19 cellular contexts compared by ENCODE assay signal in genomic region chr11:116512841-116513240, GRCh38.
"Had no signal": no experiment of that assay in that cellular context is flagged by ENCODE, and none has a peak within 500 bp of the region (broad histone marks: within the 10 kb centered on the region; RNA-seq: fewer than 3 reads in every experiment).

No MANE protein-coding gene starts in this region.

- H3K36me3 ChIP-seq: MG63, SJCRH30 had no signal

- FAIRE-seq: RCC 7860 had no signal

- DNase-seq: IMR-90, Karpas-422, KG1, MG63, NCI-H1092, NCI-H1105 treated with DMSO at 0.1 percent for 48 hours, NCI-H1417 treated with DMSO at 0.1 percent for 48 hours, NCI-H146, NCI-H1694 treated with DMSO at 0.1 percent for 48 hours, NCI-H1930, NCI-H2081, NCI-H2107, NCI-H2227 treated with DMSO at 0.1 percent for 48 hours, NCI-H774, Right ventricle myocardium superior, RPMI8226, SJCRH30 had no signal

- H3K4me1 ChIP-seq: SJCRH30 had no signal

- ATAC-seq: SK-N-SH treated with all-trans-retinoic acid at 6 μM for 48 hours had no signal

- H3K4me3 ChIP-seq: MG63, SJCRH30 had no signal

- H3K27me3 ChIP-seq: MG63, SJCRH30 had no signal

- H3K9me3 ChIP-seq: MG63, SJCRH30 had no signal

- H3K27ac ChIP-seq: SJCRH30 had no signal
